8 cellular contexts compared by ENCODE assay signal in genomic region chrX:48896611-48897011, GRCh38. TPM values are rescaled to one million over a fixed set of nuclear protein-coding genes. Genes with fewer than 3 reads are reported as not detected.
DNase-seq lines count a peak whose midpoint lies in the region; ATAC-seq, FAIRE-seq and TF ChIP-seq lines count a peak whose summit lies in the region.

No MANE protein-coding gene starts in this region.

- in situ Hi-C loops in astrocyte of the spinal cord (cut with HindIII; ENCODE audit: low sequenced_read_pairs): no loop called here

- intact Hi-C loops in lower lobe of right lung (cut with DNase I) (no loop called here), uterus (cut with DNase I; ENCODE audit: low total_unique reads) (no loop called here)

- H4K20me1 ChIP-seq in BLaER1 treated with 17β-estradiol and CSF1 and Interleukin-3, amounts not matched to agents 10 nM and 100 nM: peaks cover 0 to 46% (median 28%) of the 10 kb centered on the region in 11 experiments; a peak in 13 of 22 replicates

- H3K4me1 ChIP-seq in BLaER1 treated with 17β-estradiol and CSF1 and Interleukin-3, amounts not matched to agents 10 nM and 100 nM: peaks cover 27 to 39% (median 33%) of the 10 kb centered on the region in 10 experiments
- H3K4me1 ChIP-seq in lower lobe of right lung: peaks cover 13% of the 10 kb centered on the region
- H3K4me1 ChIP-seq in uterus: no peaks in the 10 kb centered on the region

- peak overlapping the region; percentile 87 to 94 (median 89) for H3K9ac ChIP-seq in BLaER1 treated with 17β-estradiol and CSF1 and Interleukin-3, amounts not matched to agents 10 nM and 100 nM

- H3K4me2 ChIP-seq in BLaER1 treated with 17β-estradiol and CSF1 and Interleukin-3, amounts not matched to agents 10 nM and 100 nM: peak overlapping the region; percentile 68 to 84 (median 77)

- DNase-seq in Jurkat, Clone E6-1 (ENCODE audit: low read depth, low spot score): no peak
- DNase-seq in astrocyte of the spinal cord (ENCODE audit: low read depth, low spot score) (no peak), lower lobe of right lung (no peak), uterus (no peak), GM12891 (ENCODE audit: insufficient read length, low spot score) (no peak), SHP77 treated with DMSO at 0.1 percent for 48 hours (lab: John Stamatoyannopoulos, UW) (no peak)

- peak overlapping the region; percentile 84 to 94 (median 90) for H3K27ac ChIP-seq in BLaER1 treated with 17β-estradiol and CSF1 and Interleukin-3, amounts not matched to agents 10 nM and 100 nM
- peak overlapping the region; percentile 92 for H3K27ac ChIP-seq in lower lobe of right lung
- H3K27ac ChIP-seq in uterus: peak overlapping the region; percentile 86 to 95

- TF ChIP-seq POLR2A in uterus (IDR thresholded peaks at IDR 0.05): no peak
- no peak for TF ChIP-seq POLR2A in GM12891 (IDR thresholded peaks at IDR 0.05; ENCODE audit: low read depth, low read length)

- TF ChIP-seq CTCF in astrocyte of the spinal cord (IDR thresholded peaks at IDR 0.05; ENCODE audit: low read depth, low read length) (no peak), lower lobe of right lung (IDR thresholded peaks at IDR 0.05) (no peak), uterus (IDR thresholded peaks at IDR 0.05) (no peak)

- peak overlapping the region; percentile 67 to 84 (median 73) for H3K4me3 ChIP-seq in BLaER1 treated with 17β-estradiol and CSF1 and Interleukin-3, amounts not matched to agents 10 nM and 100 nM
- H3K4me3 ChIP-seq in Jurkat, Clone E6-1 (ENCODE audit: low read length): peak overlapping the region; percentile 83
- peak overlapping the region; percentile 70 for H3K4me3 ChIP-seq in astrocyte of the spinal cord (ENCODE audit: low read depth, low read length)
- peak overlapping the region; percentile 69 for H3K4me3 ChIP-seq in lower lobe of right lung
- H3K4me3 ChIP-seq in uterus: peak overlapping the region; percentile 54 to 59

- H3K27me3 ChIP-seq in BLaER1 treated with 17β-estradiol and CSF1 and Interleukin-3, amounts not matched to agents 10 nM and 100 nM: peaks cover 0 to 32% (median 18%) of the 10 kb centered on the region in 11 experiments; a peak in 13 of 22 replicates
- H3K27me3 ChIP-seq in lower lobe of right lung (ENCODE audit: low read depth) (no peaks in the 10 kb centered on the region), uterus (no peaks in the 10 kb centered on the region)

- peaks cover 7 to 46% (median 26%) of the 10 kb centered on the region in 11 experiments; a peak in 19 of 22 replicates for H3K36me3 ChIP-seq in BLaER1 treated with 17β-estradiol and CSF1 and Interleukin-3, amounts not matched to agents 10 nM and 100 nM
- H3K36me3 ChIP-seq in lower lobe of right lung: peaks cover 24% of the 10 kb centered on the region
- no peaks in the 10 kb centered on the region for H3K36me3 ChIP-seq in uterus

- peaks cover 0 to 20% (median 3%) of the 10 kb centered on the region in 11 experiments; a peak in 7 of 22 replicates for H3K9me3 ChIP-seq in BLaER1 treated with 17β-estradiol and CSF1 and Interleukin-3, amounts not matched to agents 10 nM and 100 nM (replicated peaks in 1 of 11)
- H3K9me3 ChIP-seq in lower lobe of right lung (no peaks in the 10 kb centered on the region), uterus (no peaks in the 10 kb centered on the region)

- FAIRE-seq in GM12891 (lab: Jason Lieb, UNC): no peak

- ATAC-seq in lower lobe of right lung (no peak), HG03520 (IDR thresholded peaks at IDR 0.05; ENCODE audit: unreplicated experiment) (no peak)

TF ChIP-seq in GM12891, 5 proteins besides CTCF, POLR2A, EP300 and RAD21:
- no peak for TF ChIP-seq SPI1 (IDR thresholded peaks at IDR 0.05; ENCODE audit: low read depth, low read length)
- TF ChIP-seq POU2F2 (IDR thresholded peaks at IDR 0.05; ENCODE audit: low read depth, low read length): no peak
- no peak for TF ChIP-seq POLR2AphosphoS5 (IDR thresholded peaks at IDR 0.05; ENCODE audit: low read depth, low read length)
- TF ChIP-seq TAF1 (IDR thresholded peaks at IDR 0.05; ENCODE audit: low read depth, low read length): no peak

RNA-seq across cellular contexts. Expression of gene TIMM17B, which starts 1.0 kb away (rescaled TPM):
- 95.9 TPM for polyA plus RNA-seq in Jurkat, Clone E6-1 (2012; ENCODE audit: insufficient read depth, insufficient read length)
- total RNA-seq in lower lobe of right lung (37.7 TPM), uterus (10 to 100 TPM in 3 of 4 donors, 1 to 10 TPM in 1; 4.1 to 29.5 (median 17.2) TPM)
- 43.6 TPM for polyA plus RNA-seq in GM12891 (2012; ENCODE audit: low read depth, missing spikeins)

RNA-seq across cellular contexts. Expression of gene PQBP1, which starts 1.1 kb away (rescaled TPM):
- 113 TPM for polyA plus RNA-seq in Jurkat, Clone E6-1 (2012; ENCODE audit: insufficient read depth, insufficient read length)
- total RNA-seq in lower lobe of right lung (55.0 TPM), uterus (10 to 100 TPM; 46.4 to 90.7 (median 70.3) TPM)
- 77.8 TPM for polyA plus RNA-seq in GM12891 (2012; ENCODE audit: low read depth, missing spikeins)

RNA-seq across cellular contexts. Expression of gene SLC35A2, which starts 14.8 kb away (rescaled TPM):
- 22.6 TPM for polyA plus RNA-seq in Jurkat, Clone E6-1 (2012; ENCODE audit: insufficient read depth, insufficient read length)
- 21.3 TPM for total RNA-seq in lower lobe of right lung
- 10 to 100 TPM in 2 of 4 donors, 1 to 10 TPM in 2; 4.4 to 16.9 (median 11.1) TPM for total RNA-seq in uterus
- polyA plus RNA-seq in GM12891 (2012; ENCODE audit: low read depth, missing spikeins): 13.9 TPM

RNA-seq across cellular contexts. Expression of gene PIM2, which starts 22.2 kb away (rescaled TPM):
- polyA plus RNA-seq in Jurkat, Clone E6-1 (2012; ENCODE audit: insufficient read depth, insufficient read length): 21.1 TPM
- total RNA-seq in lower lobe of right lung: 20.6 TPM
- 10 to 100 TPM in 1 of 4 donors, 1 to 10 TPM in 2, not detected in 1; 4.8 to 16.8 (median 9.1) TPM for total RNA-seq in uterus
- 92.2 TPM for polyA plus RNA-seq in GM12891 (2012; ENCODE audit: low read depth, missing spikeins)
